ENCODE assay signal across 8 cellular contexts in genomic region chr5:1503301-1504243, GRCh38. TPM values are rescaled to one million over a fixed set of nuclear protein-coding genes. Genes with fewer than 3 reads are reported as not detected.
DNase-seq lines count a peak whose midpoint lies in the region; ATAC-seq and TF ChIP-seq lines count a peak whose summit lies in the region.

No MANE protein-coding gene starts in this region.

- peaks cover 89% of the 10 kb centered on the region for H4K20me1 ChIP-seq in osteoblast (ENCODE audit: insufficient read depth, low read length)

- peaks cover 13% of the 10 kb centered on the region for H3K36me3 Mint-ChIP-seq in activated naive CD8-positive, alpha-beta T cell treated with anti-CD3 and anti-CD28 coated beads for 36 hours
- H3K36me3 Mint-ChIP-seq in mesothelial cell of epicardium = peaks cover 9% of the 10 kb centered on the region

- no peak overlapping the region for H3K4me2 ChIP-seq in osteoblast (ENCODE audit: insufficient read depth, low read length)

- ATAC-seq in GM18511 (IDR thresholded peaks at IDR 0.05; ENCODE audit: unreplicated experiment) = peak; percentile 31
- peak; percentile 23 for ATAC-seq in HG03039 (IDR thresholded peaks at IDR 0.05; ENCODE audit: unreplicated experiment)

- H3K27me3 ChIP-seq in osteoblast (ENCODE audit: insufficient read depth, low read length) = no peaks in the 10 kb centered on the region

- H3K4me3 Mint-ChIP-seq in activated naive CD8-positive, alpha-beta T cell treated with anti-CD3 and anti-CD28 coated beads for 36 hours = no peak overlapping the region
- H3K4me3 Mint-ChIP-seq in mesothelial cell of epicardium = no peak overlapping the region

- peaks cover 17% of the 10 kb centered on the region for H3K4me1 Mint-ChIP-seq in activated naive CD8-positive, alpha-beta T cell treated with anti-CD3 and anti-CD28 coated beads for 36 hours
- H3K4me1 Mint-ChIP-seq in mesothelial cell of epicardium = peaks cover 9% of the 10 kb centered on the region

- H3K27me3 Mint-ChIP-seq in activated naive CD8-positive, alpha-beta T cell treated with anti-CD3 and anti-CD28 coated beads for 36 hours = no peaks in the 10 kb centered on the region
- no peaks in the 10 kb centered on the region for H3K27me3 Mint-ChIP-seq in mesothelial cell of epicardium (ENCODE audit: low read depth)

- no peak overlapping the region for H3K27ac ChIP-seq in osteoblast (ENCODE audit: low read depth, low read length)

- H3K9me3 Mint-ChIP-seq in activated naive CD8-positive, alpha-beta T cell treated with anti-CD3 and anti-CD28 coated beads for 36 hours = no peaks in the 10 kb centered on the region
- no peaks in the 10 kb centered on the region for H3K9me3 Mint-ChIP-seq in mesothelial cell of epicardium

- H3K36me3 ChIP-seq in osteoblast (ENCODE audit: insufficient read depth, low read length) = peaks cover 6% of the 10 kb centered on the region

- peak overlapping the region; percentile 12 for H3K27ac Mint-ChIP-seq in activated naive CD8-positive, alpha-beta T cell treated with anti-CD3 and anti-CD28 coated beads for 36 hours
- H3K27ac Mint-ChIP-seq in mesothelial cell of epicardium = peak overlapping the region; percentile 37

- no peak overlapping the region for H3K4me3 ChIP-seq in osteoblast (ENCODE audit: insufficient read depth, low read length)

- no peak for DNase-seq in activated naive CD8-positive, alpha-beta T cell treated with anti-CD3 and anti-CD28 coated beads for 36 hours
- DNase-seq in mesothelial cell of epicardium (ENCODE audit: low spot score in 2 of 2, unreplicated experiment in 2 of 2) (no peak), SW 1271 (lab: John Stamatoyannopoulos, UW) (no peak), OCI-M2 (lab: John Stamatoyannopoulos, UW; ENCODE audit: unreplicated experiment) (no peak), osteoblast (ENCODE audit: insufficient read length, low spot score, missing footprints) (no peak)
- no peak for DNase-seq in effector CD4-positive, alpha-beta T cell

- no peaks in the 10 kb centered on the region for H3K4me1 ChIP-seq in osteoblast (ENCODE audit: insufficient read depth, low read length)

- no peak overlapping the region for H2AFZ ChIP-seq in osteoblast (ENCODE audit: low read length)

- H3K79me2 ChIP-seq in osteoblast (ENCODE audit: insufficient read depth, low read length) = peaks cover 77% of the 10 kb centered on the region

- H3K9me3 ChIP-seq in osteoblast (ENCODE audit: low read depth, low read length) = no peaks in the 10 kb centered on the region

- no peak for TF ChIP-seq CTCF in mesothelial cell of epicardium (IDR thresholded peaks at IDR 0.05; ENCODE audit: unreplicated experiment)
- no peak for TF ChIP-seq CTCF in osteoblast (IDR thresholded peaks at IDR 0.05; ENCODE audit: extremely low read depth, low read depth, low read length)

RNA-seq across cellular contexts. Expression of gene LPCAT1, which starts 20.2 kb away (rescaled TPM):
- 10 to 100 TPM; 49.4 to 49.6 TPM for total RNA-seq in activated naive CD8-positive, alpha-beta T cell treated with anti-CD3 and anti-CD28 coated beads for 36 hours
- total RNA-seq in mesothelial cell of epicardium = 73.9 to 76.8 TPM (median 74.8 TPM) in 3 replicates
- total RNA-seq in osteoblast = 11.6 and 15.6 TPM in 2 replicates

RNA-seq across cellular contexts. Expression of gene SLC6A3, which starts 58.3 kb away (rescaled TPM):
- not detected for total RNA-seq in activated naive CD8-positive, alpha-beta T cell treated with anti-CD3 and anti-CD28 coated beads for 36 hours
- total RNA-seq in mesothelial cell of epicardium (0.04 to 0.07 TPM in 2 of 3 replicates, not detected in the other), osteoblast (not detected in 2 replicates)
